Comparison of ENCODE assay signal across 15 cellular contexts in genomic region chr3:193960485-193961172, GRCh38.
DNase-seq lines count a peak whose midpoint lies in the region; ATAC-seq and TF ChIP-seq lines count a peak whose summit lies in the region.
"Had no signal": no experiment of that assay in that cellular context is flagged by ENCODE, and none has a peak within 500 bp of the region (broad histone marks: within the 10 kb centered on the region; RNA-seq: fewer than 3 reads in every experiment).

No MANE protein-coding gene starts in this region.

- H3K27ac ChIP-seq in rectal smooth muscle tissue (ENCODE audit: low read depth, low read length) = peak overlapping the region; percentile 38
- H3K27ac ChIP-seq: brain microvascular endothelial cell, esophagus muscularis mucosa had no signal

- DNase-seq in HEK293T (ENCODE audit: extremely low spot score) = peak; percentile 18
- peak in 37 of 58 donors; percentile 8 to 72 (median 35) for DNase-seq in anterior cingulate cortex (lab: John Stamatoyannopoulos, UW)
- peak in 30 of 51 donors; percentile 12 to 68 (median 36) for DNase-seq in hypothalamus (lab: John Stamatoyannopoulos, UW)
- DNase-seq in T-helper 2 cell = no peak
- DNase-seq in NCI-H446 treated with DMSO at 0.1 percent for 48 hours (lab: John Stamatoyannopoulos, UW) = no peak
- DNase-seq: activated CD4-positive, alpha-beta T cell treated with anti-CD3 and anti-CD28 coated beads for 48 hours; brain microvascular endothelial cell; NCI-H1092 treated with DMSO at 0.1 percent for 48 hours; T-cell had no signal

- H3K4me1 ChIP-seq in rectal smooth muscle tissue (ENCODE audit: control insufficient read depth, insufficient read depth, low read length) = peaks cover 6% of the 10 kb centered on the region

- H3K4me3 ChIP-seq in rectal smooth muscle tissue (ENCODE audit: low read length) = no peak overlapping the region
- H3K4me3 ChIP-seq: esophagus muscularis mucosa had no signal

- CTCF ChIA-PET in HEK293T (lab: Yijun Ruan, JAX) = interaction anchor here (0.6 to 1.7 kb wide), 2 partner anchors 9 to 45 kb away, joined by 4 to 7 read pairs; no protein-coding TSS in a partner anchor

- POLR2A ChIA-PET in HEK293T (lab: Yijun Ruan, JAX) = interaction anchor here (0.6 kb wide), 1 partner anchor 10 kb away, joined by 3 read pairs; no protein-coding TSS in a partner anchor

- no peak for ATAC-seq in GM21528 (IDR thresholded peaks at IDR 0.05; ENCODE audit: low FRiP score, unreplicated experiment)
- no peak for ATAC-seq in HG03045 (IDR thresholded peaks at IDR 0.05; ENCODE audit: unreplicated experiment)
- ATAC-seq: activated T-helper 17 cell treated with anti-CD3 and anti-CD28 coated beads, Interleukin-2, amount 50 U/mL, for 72 hours; stimulated activated memory B cell treated with anti-CD40 and anti-IgM and Interleukin-4, amounts not matched to agents 10 μg/mL and 1 μg/mL and 100 μg/mL, for 72 hours had no signal

- no peak overlapping the region for H3K9ac ChIP-seq in rectal smooth muscle tissue (ENCODE audit: low read length)

- no peaks in the 10 kb centered on the region for H3K36me3 ChIP-seq in rectal smooth muscle tissue (ENCODE audit: control insufficient read depth, insufficient read depth, low read length)
- H3K36me3 ChIP-seq: brain microvascular endothelial cell, esophagus muscularis mucosa had no signal

- no peaks in the 10 kb centered on the region for H3K27me3 ChIP-seq in rectal smooth muscle tissue (ENCODE audit: control insufficient read depth, insufficient read depth, low read length)

TF ChIP-seq in HEK293T, 16 proteins besides CTCF, POLR2A, EP300 and RAD21:
- no peak for TF ChIP-seq CTBP1 (IDR thresholded peaks at IDR 0.05; ENCODE audit: borderline replicate concordance)
- TF ChIP-seq NFRKB (IDR thresholded peaks at IDR 0.05) = no peak

Comparison
In these comparisons a context has a peak if more than half of its experiments do, and no peak if none do; other contexts are left out.
1. DNase-seq: peak in HEK293T (single experiment), anterior cingulate cortex (37 of 58) and hypothalamus (30 of 51); none in T-helper 2 cell (0 of 5) and NCI-H446 treated with DMSO at 0.1 percent for 48 hours (single experiment).